Comparison of ENCODE assay signal across 8 cellular contexts in genomic region chr17:72407336-72408121, GRCh38.
A peak's percentile ranks its signal among the peaks of the same experiment; 100 is the strongest.
DNase-seq lines count a peak whose midpoint lies in the region; ATAC-seq and TF ChIP-seq lines count a peak whose summit lies in the region.

No MANE protein-coding gene starts in this region.

- H3K36me3 ChIP-seq in BE2C = no peaks in the 10 kb centered on the region; the same call in 1 of the 2 replicates

- DNase-seq in BE2C (peak; percentile 87), NCI-H510A treated with DMSO at 0.1 percent for 48 hours (lab: John Stamatoyannopoulos, UW) (peak; percentile 46), dermis blood vessel endothelial cell (peak; percentile 88), mesothelial cell of epicardium (ENCODE audit: low spot score in 2 of 2, unreplicated experiment in 2 of 2) (peak in 1 of 2 experiments; percentile 60)
- DNase-seq in activated naive CD4-positive, alpha-beta T cell treated with anti-CD3 and anti-CD28 coated beads, Interleukin-2, amount 10 ng/mL, durations not matched to agents 7 days and 5 days = no peak
- DNase-seq in stimulated activated naive CD4-positive, alpha-beta T cell treated with Interleukin-2 at 50 U/mL for 16 hours (lab: John Stamatoyannopoulos, UW) = no peak

- H3K9me3 Mint-ChIP-seq in mesothelial cell of epicardium = no peaks in the 10 kb centered on the region
- H3K9me3 Mint-ChIP-seq in activated naive CD4-positive, alpha-beta T cell treated with anti-CD3 and anti-CD28 coated beads, Interleukin-2, amount 10 ng/mL, durations not matched to agents 7 days and 5 days = peaks cover 3% of the 10 kb centered on the region

- H3K36me3 Mint-ChIP-seq in mesothelial cell of epicardium = peaks cover 5% of the 10 kb centered on the region
- no peaks in the 10 kb centered on the region for H3K36me3 Mint-ChIP-seq in activated naive CD4-positive, alpha-beta T cell treated with anti-CD3 and anti-CD28 coated beads, Interleukin-2, amount 10 ng/mL, durations not matched to agents 7 days and 5 days

- no peak for TF ChIP-seq CTCF in BE2C (IDR thresholded peaks at IDR 0.05; ENCODE audit: low read depth, low read length)
- no peak for TF ChIP-seq CTCF in mesothelial cell of epicardium (IDR thresholded peaks at IDR 0.05; ENCODE audit: unreplicated experiment)

- no peaks in the 10 kb centered on the region; the same call in 1 of the 2 replicates for H3K9me3 ChIP-seq in BE2C

- no peaks in the 10 kb centered on the region for H3K27me3 ChIP-seq in BE2C

- no peaks in the 10 kb centered on the region for H3K27me3 Mint-ChIP-seq in mesothelial cell of epicardium (ENCODE audit: low read depth)
- no peaks in the 10 kb centered on the region for H3K27me3 Mint-ChIP-seq in activated naive CD4-positive, alpha-beta T cell treated with anti-CD3 and anti-CD28 coated beads, Interleukin-2, amount 10 ng/mL, durations not matched to agents 7 days and 5 days

- peak; percentile 79 for ATAC-seq in GM19452 (IDR thresholded peaks at IDR 0.05; ENCODE audit: unreplicated experiment)
- ATAC-seq in HG03378 (IDR thresholded peaks at IDR 0.05; ENCODE audit: unreplicated experiment) = peak; percentile 91

- peak overlapping the region; percentile 44 for H3K4me3 ChIP-seq in BE2C (ENCODE audit: low read depth, low read length)

- H3K4me3 Mint-ChIP-seq in mesothelial cell of epicardium = no peak overlapping the region
- H3K4me3 Mint-ChIP-seq in activated naive CD4-positive, alpha-beta T cell treated with anti-CD3 and anti-CD28 coated beads, Interleukin-2, amount 10 ng/mL, durations not matched to agents 7 days and 5 days = no peak overlapping the region

- H3K4me1 ChIP-seq in BE2C = peaks cover 22% of the 10 kb centered on the region

- peaks cover 35% of the 10 kb centered on the region for H3K4me1 Mint-ChIP-seq in mesothelial cell of epicardium
- H3K4me1 Mint-ChIP-seq in activated naive CD4-positive, alpha-beta T cell treated with anti-CD3 and anti-CD28 coated beads, Interleukin-2, amount 10 ng/mL, durations not matched to agents 7 days and 5 days = no peaks in the 10 kb centered on the region

- H3K27ac Mint-ChIP-seq in mesothelial cell of epicardium = peak overlapping the region; percentile 63
- H3K27ac Mint-ChIP-seq in activated naive CD4-positive, alpha-beta T cell treated with anti-CD3 and anti-CD28 coated beads, Interleukin-2, amount 10 ng/mL, durations not matched to agents 7 days and 5 days = no peak overlapping the region

- CTCF ChIA-PET in activated naive CD4-positive, alpha-beta T cell treated with anti-CD3 and anti-CD28 coated beads, Interleukin-2, amount 10 ng/mL, durations not matched to agents 7 days and 5 days (lab: Charles Lee) = no interaction called here

Comparison
In these comparisons a context has a peak if more than half of its experiments do, and no peak if none do; other contexts are left out.
1. DNase-seq: peak in BE2C (single experiment), NCI-H510A treated with DMSO at 0.1 percent for 48 hours (single experiment) and dermis blood vessel endothelial cell (single experiment); none in activated naive CD4-positive, alpha-beta T cell treated with anti-CD3 and anti-CD28 coated beads, Interleukin-2, amount 10 ng/mL, durations not matched to agents 7 days and 5 days (single experiment) and stimulated activated naive CD4-positive, alpha-beta T cell treated with Interleukin-2 at 50 U/mL for 16 hours (single experiment).